ENCODE assay signal across 14 cellular contexts in genomic region chr17:73297934-73298861, GRCh38. TPM values are rescaled to one million over a fixed set of nuclear protein-coding genes. Genes with fewer than 3 reads are reported as not detected.
A peak's percentile ranks its signal among the peaks of the same experiment; 100 is the strongest.
DNase-seq lines count a peak whose midpoint lies in the region; ATAC-seq and TF ChIP-seq lines count a peak whose summit lies in the region.
"Had no signal": no experiment of that assay in that cellular context is flagged by ENCODE, and none has a peak within 500 bp of the region (broad histone marks: within the 10 kb centered on the region; RNA-seq: fewer than 3 reads in every experiment).

No MANE protein-coding gene starts in this region.

- no peak overlapping the region for H2AFZ ChIP-seq in trophoblast cell (ENCODE audit: insufficient read depth, low read length, poor library complexity)
- no peak overlapping the region for H2AFZ ChIP-seq in OCI-LY7 (ENCODE audit: low read length)

- no peaks in the 10 kb centered on the region for H3K9me2 ChIP-seq in OCI-LY7 (ENCODE audit: insufficient read depth, low read length)

- H3K4me3 ChIP-seq in trophoblast cell (ENCODE audit: low read depth, low read length) (no peak overlapping the region), Peyer's patch (no peak overlapping the region), OCI-LY7 (ENCODE audit: low read depth, low read length, poor library complexity, severe bottlenecking) (no peak overlapping the region)
- H3K4me3 ChIP-seq: MG63 had no signal

- H3K36me3 ChIP-seq in trophoblast cell (ENCODE audit: control insufficient read depth in 1 of 2, insufficient read depth in 2 of 2, low read length in 2 of 2) (peaks cover 0 to 2% of the 10 kb centered on the region in 2 experiments), Peyer's patch (no peaks in the 10 kb centered on the region), OCI-LY7 (ENCODE audit: insufficient read depth, low read length) (no peaks in the 10 kb centered on the region)

- no peaks in the 10 kb centered on the region for H3K27me3 Mint-ChIP-seq in endothelial cell (ENCODE audit: unreplicated experiment)

- H2BK5ac ChIP-seq in trophoblast cell (ENCODE audit: low read depth, low read length, poor library complexity), result no peak overlapping the region

- no peak overlapping the region for H2BK120ac ChIP-seq in trophoblast cell (ENCODE audit: insufficient read depth, low read length, poor library complexity)

- no peak overlapping the region for H3K4me2 ChIP-seq in trophoblast cell (ENCODE audit: low read length)
- H3K4me2 ChIP-seq in OCI-LY7 (ENCODE audit: low read length), result no peak overlapping the region

- ATAC-seq in GM18870 (IDR thresholded peaks at IDR 0.05; ENCODE audit: unreplicated experiment), result peak; percentile 68
- peak; percentile 77 for ATAC-seq in HG03558 (IDR thresholded peaks at IDR 0.05; ENCODE audit: extremely low read depth, unreplicated experiment)

- intact Hi-C loops in OCI-LY7 (cut with micrococcal nuclease; ENCODE audit: unreplicated experiment), result no loop called here

- H4K8ac ChIP-seq in trophoblast cell (ENCODE audit: low read depth, low read length), result no peak overlapping the region

- H2BK12ac ChIP-seq in trophoblast cell (ENCODE audit: low read length), result no peak overlapping the region

- H3K18ac ChIP-seq in trophoblast cell (ENCODE audit: low read length), result no peak overlapping the region

- H4K91ac ChIP-seq in trophoblast cell (ENCODE audit: low read depth, low read length), result no peak overlapping the region

- H3K14ac ChIP-seq in trophoblast cell (ENCODE audit: low read length), result no peak overlapping the region

- H3K4ac ChIP-seq in trophoblast cell (ENCODE audit: low read depth, low read length), result peak overlapping the region; percentile 9

- TF ChIP-seq CTCF in endothelial cell (IDR thresholded peaks at IDR 0.05; ENCODE audit: unreplicated experiment), result no peak
- no peak for TF ChIP-seq CTCF in Peyer's patch (IDR thresholded peaks at IDR 0.05)
- no peak for TF ChIP-seq CTCF in OCI-LY7 (conservative IDR thresholded peaks at IDR 0.05; ENCODE audit: low read length)

- no peak overlapping the region for H3K9ac ChIP-seq in trophoblast cell (ENCODE audit: low read length)

- H2AK5ac ChIP-seq in trophoblast cell (ENCODE audit: low read length), result no peak overlapping the region

- no peaks in the 10 kb centered on the region for H3K36me3 Mint-ChIP-seq in endothelial cell (ENCODE audit: low read depth, unreplicated experiment)

- peaks cover 22% of the 10 kb centered on the region in 2 experiments for H3K4me1 ChIP-seq in trophoblast cell (ENCODE audit: control insufficient read depth in 1 of 2, insufficient read depth in 2 of 2, low read length in 2 of 2)
- peaks cover 0 to 72% (median 0%) of the 10 kb centered on the region in 4 donors for H3K4me1 ChIP-seq in Peyer's patch
- no peaks in the 10 kb centered on the region for H3K4me1 ChIP-seq in OCI-LY7 (ENCODE audit: insufficient read depth, low read length, poor library complexity, severe bottlenecking)

- no peak for TF ChIP-seq POLR2A in Peyer's patch (IDR thresholded peaks at IDR 0.05)

- H3K9me3 ChIP-seq in trophoblast cell (ENCODE audit: insufficient read depth, low read depth, low read length) (no peaks in the 10 kb centered on the region), Peyer's patch (no peaks in the 10 kb centered on the region), OCI-LY7 (ENCODE audit: low read length) (no peaks in the 10 kb centered on the region)
- H3K9me3 ChIP-seq: MG63 had no signal

- no peak overlapping the region for H4K12ac ChIP-seq in trophoblast cell (ENCODE audit: low read depth, low read length)

- DNase-seq in endothelial cell (ENCODE audit: low spot score), result no peak
- DNase-seq in trophoblast cell, result peak in 1 of 2 donors; percentile 35
- no peak for DNase-seq in SIG-M5 (lab: John Stamatoyannopoulos, UW)
- DNase-seq in medulla oblongata (ENCODE audit: extremely low spot score), result no peak
- DNase-seq in Peyer's patch, result no peak
- DNase-seq in OCI-LY7 (ENCODE audit: low spot score), result no peak
- DNase-seq: activated CD4-positive, alpha-beta T cell treated with anti-CD3 and anti-CD28 coated beads for 1 hour; amniotic stem cell; MG63; midbrain had no signal

- peak overlapping the region; percentile 23 for H3K4me3 Mint-ChIP-seq in endothelial cell (ENCODE audit: unreplicated experiment)

- H3K79me2 ChIP-seq in trophoblast cell (ENCODE audit: control insufficient read depth, insufficient read depth, low read length, poor library complexity) (peaks cover 9% of the 10 kb centered on the region), OCI-LY7 (ENCODE audit: insufficient read depth, low read depth, low read length) (no peaks in the 10 kb centered on the region)

- no TSS peak for BruUV-seq in OCI-LY7 (replicated peaks; lab: Mats Ljungman, UMichigan)

- H3K27ac ChIP-seq in trophoblast cell (ENCODE audit: low read depth, low read length) (no peak overlapping the region), Peyer's patch (peak overlapping the region in 2 of 4 donors; percentile 25 to 50), OCI-LY7 (ENCODE audit: low read depth, low read length, poor library complexity, severe bottlenecking) (no peak overlapping the region)

- H3K27ac Mint-ChIP-seq in endothelial cell (ENCODE audit: unreplicated experiment), result peak overlapping the region; percentile 3

- no peaks in the 10 kb centered on the region for H4K20me1 ChIP-seq in OCI-LY7 (ENCODE audit: insufficient read depth, low read length)

- H3K27me3 ChIP-seq in trophoblast cell (ENCODE audit: insufficient read depth, low read length) (no peaks in the 10 kb centered on the region), Peyer's patch (no peaks in the 10 kb centered on the region)
- H3K27me3 ChIP-seq: MG63 had no signal

- CTCF ChIA-PET in OCI-LY7 (lab: Charles Lee; ENCODE audit: unreplicated experiment), result no interaction called here

- H3K9me3 Mint-ChIP-seq in endothelial cell (ENCODE audit: unreplicated experiment), result no peaks in the 10 kb centered on the region

- POLR2A ChIA-PET in OCI-LY7 (lab: Charles Lee), result interaction anchor here (0.6 to 1.0 kb wide), 2 partner anchors 30 to 71 kb away, joined by 3 read pairs; no protein-coding TSS in a partner anchor

- H3K23ac ChIP-seq in trophoblast cell (ENCODE audit: low read length), result no peak overlapping the region

- peaks cover 5% of the 10 kb centered on the region for H3K79me1 ChIP-seq in trophoblast cell (ENCODE audit: low read length)

- H3K4me1 Mint-ChIP-seq in endothelial cell (ENCODE audit: unreplicated experiment), result peaks cover 6% of the 10 kb centered on the region

- WGBS in trophoblast cell (ENCODE audit: extremely low coverage, insufficient coverage, insufficient read length), result no CpG with 5 or more reads among the region's 15 CpGs

RNA-seq across cellular contexts. Expression of gene CDC42EP4, which starts 13.6 kb away (rescaled TPM):
- 22.9 TPM for total RNA-seq in endothelial cell (ENCODE audit: unreplicated experiment)
- 31.8 and 33.8 TPM in 2 replicates for polyA plus RNA-seq in trophoblast cell (2013)
- 100 to 1,000 TPM in 2 of 4 donors, 10 to 100 TPM in 2; 33.8 to 127 (median 97.8) TPM for total RNA-seq in Peyer's patch
- total RNA-seq in OCI-LY7 (2014; rRNA removed; shearing (Covaris generic)), result not detected in 2 replicates
- total RNA-seq in OCI-LY7 (2022), result not detected in 2 replicates

RNA-seq across cellular contexts. Expression of gene CPSF4L, which starts 36.5 kb away (rescaled TPM):
- not detected for total RNA-seq in endothelial cell (ENCODE audit: unreplicated experiment)
- polyA plus RNA-seq in trophoblast cell (2013), result not detected in 2 replicates
- total RNA-seq in Peyer's patch, result not detected
- not detected in 2 replicates for total RNA-seq in OCI-LY7 (2014; rRNA removed; shearing (Covaris generic))
- total RNA-seq in OCI-LY7 (2022), result not detected in 2 replicates
- total RNA-seq: fibroblast of lung had no signal
- polyA plus RNA-seq: fibroblast of lung, urinary bladder had no signal

Comparison
In these comparisons a context has a peak if more than half of its experiments do, and no peak if none do; other contexts are left out.
1. RNA of gene CDC42EP4, which starts 13.6 kb away (total RNA-seq): 33.8 to 127 TPM in Peyer's patch and 22.9 TPM in endothelial cell (single experiment); not detected in OCI-LY7; every median in the first group is over 10 times any median in the second.